In genomic region chr2:119528036-119528435, GRCh38 we compare ENCODE assay signal across 1 cellular context.
TF ChIP-seq lines count a peak whose summit lies in the region.

No MANE protein-coding gene starts in this region.

TF ChIP-seq in H1, 55 proteins besides CTCF, POLR2A, EP300 and RAD21:
- TF ChIP-seq YY1 (IDR thresholded peaks at IDR 0.05; ENCODE audit: low read depth, low read length) (no peak), CBX5 (IDR thresholded peaks at IDR 0.05; ENCODE audit: low read depth, low read length) (no peak), BRCA1 (IDR thresholded peaks at IDR 0.05; ENCODE audit: low read depth, low read length) (no peak), BACH1 (IDR thresholded peaks at IDR 0.05; ENCODE audit: low read length) (no peak), SIN3A (conservative IDR thresholded peaks at IDR 0.05 in 1 of 2, IDR thresholded peaks at IDR 0.05 in 1 of 2; ENCODE audit: low read depth in 1 of 2, low read length in 2 of 2) (no peak), TAF7 (optimal IDR thresholded peaks at IDR 0.05; ENCODE audit: borderline replicate concordance, low read depth, low read length) (no peak), SP2 (IDR thresholded peaks at IDR 0.05; ENCODE audit: low read length) (no peak), KDM4A (IDR thresholded peaks at IDR 0.05; ENCODE audit: low read depth, low read length, severe bottlenecking) (no peak), CHD1 (IDR thresholded peaks at IDR 0.05; ENCODE audit: low read depth, low read length) (no peak), NRF1 (IDR thresholded peaks at IDR 0.05; ENCODE audit: low read depth, low read length) (no peak), NANOG (IDR thresholded peaks at IDR 0.05; ENCODE audit: insufficient read depth, low read depth, low read length, poor library complexity, severe bottlenecking) (no peak), GABPA (IDR thresholded peaks at IDR 0.05; ENCODE audit: borderline replicate concordance, insufficient read depth, low read length) (no peak), CHD7 (IDR thresholded peaks at IDR 0.05; ENCODE audit: insufficient replicate concordance, low read length) (no peak), TCF12 (IDR thresholded peaks at IDR 0.05; ENCODE audit: low read depth, low read length) (no peak)
